10 cellular contexts compared by ENCODE assay signal in the genomic region with DNA sequence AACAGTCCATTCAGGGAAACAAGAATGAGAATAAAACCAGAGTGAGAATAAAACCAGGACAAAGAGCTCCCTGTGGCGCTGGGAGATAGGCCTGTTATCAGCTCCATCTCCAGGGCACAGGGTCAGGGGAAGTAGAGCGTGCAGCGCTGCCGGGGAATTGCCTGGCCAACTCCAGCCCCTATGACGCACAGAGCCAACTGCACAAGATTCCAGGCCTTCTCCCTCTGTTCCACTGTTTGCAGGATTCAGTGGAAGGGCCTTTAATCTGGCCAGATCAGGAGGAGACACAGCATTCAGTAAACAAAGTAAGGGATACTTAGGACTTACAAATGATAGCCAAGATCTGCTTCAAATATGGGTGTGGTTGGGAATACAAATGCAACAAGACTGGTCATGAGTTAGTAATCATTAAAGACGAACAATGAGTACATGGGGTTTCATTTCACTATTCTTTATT. TPM values are rescaled to one million over a fixed set of nuclear protein-coding genes. Genes with fewer than 3 reads are reported as not detected.
A peak's percentile ranks its signal among the peaks of the same experiment; 100 is the strongest.
DNase-seq lines count a peak whose midpoint lies in the region; ATAC-seq lines count a peak whose summit lies in the region.
"Had no signal": no experiment of that assay in that cellular context is flagged by ENCODE, and none has a peak within 500 bp of the region (broad histone marks: within the 10 kb centered on the region; RNA-seq: fewer than 3 reads in every experiment).

No MANE protein-coding gene starts in this region.

- ATAC-seq in GM18909 (IDR thresholded peaks at IDR 0.05; ENCODE audit: poor library complexity, unreplicated experiment), result no peak

- intact Hi-C loops in posterior vena cava (cut with DNase I), result no loop called here

- DNase-seq in COLO829 (ENCODE audit: low spot score) (peak; percentile 98), SW480 (ENCODE audit: low spot score) (peak; percentile 79), foreskin melanocyte (peak; percentile 93), posterior vena cava (ENCODE audit: low spot score) (peak; percentile 91), hippocampal formation (lab: John Stamatoyannopoulos, UW) (no peak)
- DNase-seq in activated CD4-positive, alpha-beta T cell treated with anti-CD3 and anti-CD28 coated beads, Interleukin-2, amount 50 U/mL, for 48 hours, result no peak
- DNase-seq in activated T-cell treated with anti-CD3 and anti-CD28 coated beads, Interleukin-2, amount 50 U/mL, for 48 hours, result no peak
- DNase-seq: activated CD4-positive, alpha-beta T cell treated with anti-CD3 and anti-CD28 coated beads, Interleukin-2, amount 10 ng/mL, durations not matched to agents 24 days and 14 days; naive B cell had no signal

RNA-seq across cellular contexts. Expression of a gene that starts 49.4 kb away (rescaled TPM):
- 100 to 1,000 TPM; 250 to 292 TPM for total RNA-seq in posterior vena cava

Comparison
In these comparisons a context has a peak if more than half of its experiments do, and no peak if none do; other contexts are left out.
1. DNase-seq: peak in COLO829 (single experiment), SW480 (single experiment), foreskin melanocyte (single experiment) and posterior vena cava (single experiment); none in activated CD4-positive, alpha-beta T cell treated with anti-CD3 and anti-CD28 coated beads, Interleukin-2, amount 50 U/mL, for 48 hours (0 of 2), hippocampal formation (0 of 2) and activated T-cell treated with anti-CD3 and anti-CD28 coated beads, Interleukin-2, amount 50 U/mL, for 48 hours (0 of 2).